Comparison of ENCODE assay signal across 30 cellular contexts in the genomic region with DNA sequence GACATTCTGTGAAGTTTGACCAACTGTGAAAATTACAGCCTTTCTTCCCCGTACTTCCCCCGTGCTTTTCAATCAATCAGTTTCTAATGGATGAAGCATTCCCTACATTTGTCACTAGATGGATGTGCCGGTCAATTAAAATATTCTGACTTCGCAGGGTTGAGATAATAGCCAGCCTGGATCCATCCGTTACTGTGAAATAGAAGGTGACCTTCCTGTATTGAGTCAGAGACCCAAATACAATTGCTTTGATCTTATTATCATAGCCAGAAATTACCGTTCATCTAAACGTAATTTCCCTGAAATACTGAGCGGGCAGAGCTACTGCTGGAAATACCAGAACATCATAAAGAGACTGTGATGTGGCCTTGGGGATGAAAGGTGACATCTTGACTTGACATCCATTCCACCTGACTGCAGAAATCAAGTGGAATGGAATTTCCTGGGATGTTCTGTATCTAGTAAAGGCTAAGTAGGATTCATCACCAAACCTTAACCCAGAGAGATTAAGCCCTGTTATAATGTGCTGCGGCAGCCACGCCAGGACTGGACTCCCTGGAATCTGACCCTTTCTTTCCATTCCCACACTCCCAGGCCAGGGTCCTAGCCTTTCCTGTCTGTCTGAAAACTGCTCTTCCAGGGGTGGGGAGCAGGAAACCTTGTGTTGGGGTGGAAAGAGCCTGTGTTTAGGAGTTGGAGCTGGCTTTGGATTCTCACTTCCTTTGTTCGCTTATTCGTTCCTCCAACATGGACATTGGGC.
"Had no signal": no experiment of that assay in that cellular context is flagged by ENCODE, and none has a peak within 500 bp of the region (broad histone marks: within the 10 kb centered on the region; RNA-seq: fewer than 3 reads in every experiment).

No MANE protein-coding gene starts in this region.

- H3K4me3 Mint-ChIP-seq: activated T-helper 1 cell treated with anti-CD3 and anti-CD28 coated beads, Interleukin-12 subunit alpha, Interleukin-12 subunit beta, Interleukin-2, Interleukin-4 antibody, amounts not matched to agents 30 ng/mL and 10 ng/mL and 1 ng/mL, durations not matched to agents 14 hours and 24 hours and 36 hours; natural killer cell treated with Interleukin-12 subunit alpha and Interleukin-12 subunit beta and Interleukin-15 and Interleukin-18, amount 100 ng/mL, for 72 hours; stimulated activated naive B cell treated with anti-CD40 and anti-IgM and Interleukin-4, amounts not matched to agents 10 μg/mL and 1 μg/mL and 100 μg/mL, for 72 hours had no signal

- H3K9me3 ChIP-seq: mucosa of descending colon, ovary, sigmoid colon, thyroid gland had no signal

- H3K27me3 ChIP-seq: brain microvascular endothelial cell, ovary, sigmoid colon, stomach, thyroid gland had no signal

- DNase-seq: activated CD4-positive, alpha-beta T cell treated with anti-CD3 and anti-CD28 coated beads for 48 hours; activated CD4-positive, alpha-beta T cell treated with anti-CD3 and anti-CD28 coated beads, Interleukin-2, amount 50 U/mL, for 48 hours; activated CD8-positive, alpha-beta memory T cell treated with anti-CD3 and anti-CD28 coated beads, Interleukin-2, amount 50 U/mL, for 4 hours; activated gamma-delta T cell; activated naive CD4-positive, alpha-beta T cell treated with anti-CD3 and anti-CD28 coated beads, Interleukin-2, amount 50 U/mL, for 16 hours; activated T-cell treated with anti-CD3 and anti-CD28 coated beads, Interleukin-2, amount 50 U/mL, for 1 hour; amniotic stem cell; brain microvascular endothelial cell; kidney glomerular epithelial cell; mucosa of descending colon; ovary; sigmoid colon; small intestine; stimulated activated CD4-positive, alpha-beta T cell treated with anti-CD3 and anti-CD28 coated beads, Interleukin-1b, Interleukin-23, amount 100 ng/mL, for 48 hours; stimulated activated CD4-positive, alpha-beta T cell treated with anti-CD3 and anti-CD28 coated beads, Interleukin-4, amount 100 ng/mL, for 4 hours; stimulated activated CD8-positive, alpha-beta memory T cell treated with anti-CD3 and anti-CD28 coated beads, Interleukin-4, amount 100 ng/mL, for 48 hours; stimulated activated naive B cell treated with anti-CD40 and anti-IgM and Interleukin-4, amounts not matched to agents 10 μg/mL and 1 μg/mL and 100 μg/mL, for 72 hours; stomach; T-helper 9 cell; thyroid gland had no signal

- H3K36me3 ChIP-seq: ovary had no signal

- H3K27me3 Mint-ChIP-seq: natural killer cell treated with Interleukin-12 subunit alpha and Interleukin-12 subunit beta and Interleukin-15 and Interleukin-18, amount 100 ng/mL, for 72 hours; progenitor cell of endocrine pancreas; stimulated activated naive B cell treated with anti-CD40 and anti-IgM and Interleukin-4, amounts not matched to agents 10 μg/mL and 1 μg/mL and 100 μg/mL, for 72 hours had no signal

- H3K27ac ChIP-seq: brain microvascular endothelial cell, sigmoid colon, stomach, thyroid gland, WERI-Rb-1 had no signal

- H3K27ac Mint-ChIP-seq: activated T-helper 1 cell treated with anti-CD3 and anti-CD28 coated beads, Interleukin-12 subunit alpha, Interleukin-12 subunit beta, Interleukin-2, Interleukin-4 antibody, amounts not matched to agents 30 ng/mL and 10 ng/mL and 1 ng/mL, durations not matched to agents 14 hours and 24 hours and 36 hours; natural killer cell treated with Interleukin-12 subunit alpha and Interleukin-12 subunit beta and Interleukin-15 and Interleukin-18, amount 100 ng/mL, for 72 hours; progenitor cell of endocrine pancreas; stimulated activated naive B cell treated with anti-CD40 and anti-IgM and Interleukin-4, amounts not matched to agents 10 μg/mL and 1 μg/mL and 100 μg/mL, for 72 hours had no signal

- H3K36me3 Mint-ChIP-seq: natural killer cell treated with Interleukin-12 subunit alpha and Interleukin-12 subunit beta and Interleukin-15 and Interleukin-18, amount 100 ng/mL, for 72 hours had no signal

- H3K4me3 ChIP-seq: lung, mucosa of descending colon, ovary, sigmoid colon, stomach, thyroid gland had no signal

- ATAC-seq: activated CD4-positive, CD25-positive, alpha-beta regulatory T cell treated with anti-CD3 and anti-CD28 coated beads, Interleukin-2, amount 50 U/mL, for 24 hours; left lobe of liver; mucosa of descending colon; natural killer cell treated with Interleukin-12 subunit alpha and Interleukin-12 subunit beta and Interleukin-15 and Interleukin-18, amount 100 ng/mL, for 72 hours; stimulated activated naive B cell treated with anti-CD40 and anti-IgM and Interleukin-4, amounts not matched to agents 10 μg/mL and 1 μg/mL and 100 μg/mL, for 72 hours had no signal

- H3K4me1 ChIP-seq: sigmoid colon, stomach, thyroid gland had no signal

- FAIRE-seq: astrocyte, endometrium, frontal cortex, small intestine had no signal

- H3K9me3 Mint-ChIP-seq: activated T-helper 1 cell treated with anti-CD3 and anti-CD28 coated beads, Interleukin-12 subunit alpha, Interleukin-12 subunit beta, Interleukin-2, Interleukin-4 antibody, amounts not matched to agents 30 ng/mL and 10 ng/mL and 1 ng/mL, durations not matched to agents 14 hours and 24 hours and 36 hours; natural killer cell treated with Interleukin-12 subunit alpha and Interleukin-12 subunit beta and Interleukin-15 and Interleukin-18, amount 100 ng/mL, for 72 hours had no signal
